Comparison of ENCODE assay signal across 8 cellular contexts in the genomic region with DNA sequence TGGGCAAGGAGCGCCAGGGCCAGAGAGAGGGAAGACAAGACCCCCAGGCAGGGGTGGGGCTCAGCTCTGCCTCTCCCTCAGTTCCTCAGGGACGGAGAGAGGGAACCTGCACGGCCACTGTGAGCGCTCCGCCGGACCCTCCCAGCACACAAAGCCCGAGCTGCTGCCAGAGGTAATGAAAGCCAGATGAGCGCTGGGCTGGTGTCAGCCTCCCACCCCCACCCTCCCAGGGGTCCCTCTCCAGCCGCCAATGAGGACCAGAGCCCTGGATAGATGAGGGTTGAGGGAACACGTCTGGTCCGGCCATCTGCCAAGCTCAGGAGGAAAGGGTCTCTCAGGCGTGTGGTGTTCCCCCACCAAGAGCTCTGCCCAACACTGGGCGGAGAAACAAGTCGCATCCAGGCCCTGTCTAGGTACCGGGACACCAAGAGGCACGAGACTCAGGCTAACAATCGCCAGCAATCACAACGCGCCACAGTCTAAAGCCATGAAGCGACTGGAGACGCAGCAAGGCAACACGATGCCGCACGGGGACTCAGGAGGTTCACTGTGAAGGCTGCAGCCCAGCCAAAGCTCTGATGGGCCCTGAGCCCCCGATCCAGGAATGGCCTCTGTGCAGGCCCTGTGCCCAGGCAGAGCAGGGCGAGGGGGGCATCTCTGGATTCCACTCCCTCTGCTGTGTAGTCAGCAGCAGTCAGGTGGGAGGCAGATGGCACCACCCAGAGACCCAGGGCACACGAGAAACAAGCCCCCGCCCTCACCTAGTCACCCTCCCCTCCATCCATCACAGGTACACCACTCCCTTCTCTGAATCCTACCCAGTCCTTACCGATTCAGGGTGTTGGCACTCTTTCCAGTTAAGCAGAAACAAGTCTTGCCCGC. TPM values are rescaled to one million over a fixed set of nuclear protein-coding genes. Genes with fewer than 3 reads are reported as not detected.
A peak's percentile ranks its signal among the peaks of the same experiment; 100 is the strongest.
DNase-seq lines count a peak whose midpoint lies in the region; ATAC-seq and TF ChIP-seq lines count a peak whose summit lies in the region.

No MANE protein-coding gene starts in this region.

- CTCF ChIA-PET in activated naive CD4-positive, alpha-beta T cell treated with anti-CD3 and anti-CD28 coated beads, Interleukin-2, amount 10 ng/mL, durations not matched to agents 7 days and 5 days (lab: Charles Lee), result interaction anchor here (1.8 to 23.0 kb wide), 2 partner anchors 16 to 27 kb away, joined by 5 to 357 read pairs; no protein-coding TSS in a partner anchor

- H3K27ac Mint-ChIP-seq in activated naive CD4-positive, alpha-beta T cell treated with anti-CD3 and anti-CD28 coated beads, Interleukin-2, amount 10 ng/mL, durations not matched to agents 7 days and 5 days, result no peak overlapping the region
- H3K27ac Mint-ChIP-seq in brain, result peak overlapping the region; percentile 83 to 99 (median 90)

- H3K36me3 Mint-ChIP-seq in activated naive CD4-positive, alpha-beta T cell treated with anti-CD3 and anti-CD28 coated beads, Interleukin-2, amount 10 ng/mL, durations not matched to agents 7 days and 5 days, result peaks cover 3% of the 10 kb centered on the region
- H3K36me3 Mint-ChIP-seq in brain, result no peaks in the 10 kb centered on the region

- intact Hi-C loops in lower lobe of right lung (cut with DNase I), result no loop called here
- intact Hi-C loops in transverse colon (cut with DNase I; ENCODE audit: low total_unique reads), result no loop called here

- no peak for TF ChIP-seq CTCF in brain (conservative IDR thresholded peaks at IDR 0.05)
- no peak for TF ChIP-seq CTCF in lower lobe of right lung (IDR thresholded peaks at IDR 0.05)
- TF ChIP-seq CTCF in transverse colon (IDR thresholded peaks at IDR 0.05), result no peak

- no peak for DNase-seq in activated naive CD4-positive, alpha-beta T cell treated with anti-CD3 and anti-CD28 coated beads, Interleukin-2, amount 10 ng/mL, durations not matched to agents 7 days and 5 days
- DNase-seq in activated naive CD4-positive, alpha-beta T cell (lab: John Stamatoyannopoulos, UW), result no peak
- DNase-seq in lower lobe of right lung (peak; percentile 47), transverse colon (no peak), AG08396 (ENCODE audit: low spot score) (no peak), EL (no peak)

- H3K4me1 Mint-ChIP-seq in activated naive CD4-positive, alpha-beta T cell treated with anti-CD3 and anti-CD28 coated beads, Interleukin-2, amount 10 ng/mL, durations not matched to agents 7 days and 5 days, result peaks cover 78% of the 10 kb centered on the region
- peaks cover 83% of the 10 kb centered on the region for H3K4me1 Mint-ChIP-seq in brain

- ATAC-seq in lower lobe of right lung (peak in 1 of 2 donors; percentile 4), HG03354 (IDR thresholded peaks at IDR 0.05; ENCODE audit: poor library complexity, severe bottlenecking, unreplicated experiment) (no peak)

- H3K27me3 Mint-ChIP-seq in activated naive CD4-positive, alpha-beta T cell treated with anti-CD3 and anti-CD28 coated beads, Interleukin-2, amount 10 ng/mL, durations not matched to agents 7 days and 5 days, result no peaks in the 10 kb centered on the region
- no peaks in the 10 kb centered on the region for H3K27me3 Mint-ChIP-seq in brain

- no peak for TF ChIP-seq POLR2A in transverse colon (IDR thresholded peaks at IDR 0.05)

- H3K27ac ChIP-seq in lower lobe of right lung (peak overlapping the region; percentile 89), transverse colon (peak overlapping the region; percentile 89 to 94 (median 93))

- H3K4me3 ChIP-seq in lower lobe of right lung (peak overlapping the region; percentile 85), transverse colon (peak overlapping the region; percentile 8 to 80 (median 63))

- in situ Hi-C loops in transverse colon (cut with MboI; ENCODE audit: low pct_ligation_motif_present in 1 of 4, low pct_unique_long_range_greater_than_20kb in 1 of 4, low sequenced_read_pairs in 3 of 4), result no loop called here

- H3K36me3 ChIP-seq in lower lobe of right lung (no peaks in the 10 kb centered on the region), transverse colon (no peaks in the 10 kb centered on the region)

- H3K9me3 Mint-ChIP-seq in activated naive CD4-positive, alpha-beta T cell treated with anti-CD3 and anti-CD28 coated beads, Interleukin-2, amount 10 ng/mL, durations not matched to agents 7 days and 5 days, result no peaks in the 10 kb centered on the region
- H3K9me3 Mint-ChIP-seq in brain, result no peaks in the 10 kb centered on the region

- TF ChIP-seq EP300 in transverse colon (IDR thresholded peaks at IDR 0.05; ENCODE audit: low read depth), result no peak

- 70% methylated on average over 30 of the region's 30 CpGs; no CpG with 5 or more reads in 1 of the 2 donors for WGBS in transverse colon (ENCODE audit: low coverage in 1 of 2), 2 donors

- H3K4me1 ChIP-seq in lower lobe of right lung, result peaks cover 82% of the 10 kb centered on the region
- H3K4me1 ChIP-seq in transverse colon, result peaks cover 28 to 82% (median 51%) of the 10 kb centered on the region in 4 donors

- H3K4me3 Mint-ChIP-seq in activated naive CD4-positive, alpha-beta T cell treated with anti-CD3 and anti-CD28 coated beads, Interleukin-2, amount 10 ng/mL, durations not matched to agents 7 days and 5 days, result peak overlapping the region; percentile 72
- peak overlapping the region; percentile 83 to 89 (median 84) for H3K4me3 Mint-ChIP-seq in brain

- H3K9me3 ChIP-seq in lower lobe of right lung (no peaks in the 10 kb centered on the region), transverse colon (no peaks in the 10 kb centered on the region)

- H3K27me3 ChIP-seq in lower lobe of right lung (ENCODE audit: low read depth) (no peaks in the 10 kb centered on the region), transverse colon (no peaks in the 10 kb centered on the region)

RNA-seq across cellular contexts. Expression of a gene that starts 1.3 kb away (rescaled TPM):
- 168 TPM for polyA plus RNA-seq in brain (ENCODE audit: insufficient read depth, low read depth, low replicate concordance)
- total RNA-seq in lower lobe of right lung (71.1 TPM), transverse colon (100 to 1,000 TPM in 1 of 4 donors, 10 to 100 TPM in 3; 50.5 to 233 (median 58.2) TPM)

RNA-seq across cellular contexts. Expression of a gene that starts 44.0 kb away (rescaled TPM):
- polyA plus RNA-seq in brain (ENCODE audit: insufficient read depth, low read depth, low replicate concordance), result 6.6 TPM
- 38.5 TPM for total RNA-seq in lower lobe of right lung
- total RNA-seq in transverse colon, result 10 to 100 TPM in 3 of 4 donors, 1 to 10 TPM in 1; 4.1 to 15.7 (median 11.8) TPM

RNA-seq across cellular contexts. Expression of a gene that starts 57.9 kb away (rescaled TPM):
- 0.92 TPM for polyA plus RNA-seq in brain (ENCODE audit: insufficient read depth, low read depth, low replicate concordance)
- total RNA-seq in lower lobe of right lung (1.4 TPM), transverse colon (1 to 10 TPM in 1 of 4 donors, under 1 TPM in 2, not detected in 1; 0.27 to 8.6 (median 0.48) TPM)
